ENCODE assay signal across 18 cellular contexts in the genomic region with DNA sequence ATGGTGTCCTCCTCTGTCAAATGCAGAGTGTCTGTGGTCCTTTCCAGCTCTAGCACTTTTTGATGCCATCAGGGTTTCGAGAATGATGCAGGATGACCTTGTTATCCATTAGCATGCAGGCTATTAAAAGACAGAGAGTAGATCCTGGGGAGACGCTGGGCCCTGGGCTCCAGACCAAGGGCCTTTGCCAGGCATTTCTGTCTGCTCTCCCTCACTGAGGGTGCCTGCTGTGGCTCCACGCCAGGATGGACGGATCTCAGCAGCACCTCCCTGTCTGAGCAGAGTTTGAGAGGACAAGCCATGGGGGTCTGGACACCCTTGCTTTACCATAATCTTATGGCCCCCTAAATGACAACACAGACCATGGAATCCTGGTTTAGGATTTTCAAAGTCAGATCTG.
"Had no signal": no experiment of that assay in that cellular context is flagged by ENCODE, and none has a peak within 500 bp of the region (broad histone marks: within the 10 kb centered on the region; RNA-seq: fewer than 3 reads in every experiment).

No MANE protein-coding gene starts in this region.

- H3K9ac ChIP-seq: neural progenitor cell had no signal

- H3K36me3 ChIP-seq: heart right ventricle, lower lobe of right lung, neural progenitor cell, pancreas, right lobe of liver, suprapubic skin, thyroid gland had no signal

- DNase-seq: cortex of kidney; dorsolateral prefrontal cortex; effector CD8-positive, alpha-beta T cell; hypothalamus; kidney glomerular epithelial cell; lower lobe of right lung; midbrain; occipital lobe; pancreas; right lobe of liver; stimulated activated CD4-positive, alpha-beta T cell treated with anti-CD3 and anti-CD28 coated beads, Interleukin-4, amount 100 ng/mL, for 24 hours; thyroid gland had no signal

- ATAC-seq: left lobe of liver; lower lobe of right lung; natural killer cell treated with Interleukin-12 subunit alpha and Interleukin-12 subunit beta and Interleukin-15 and Interleukin-18, amount 100 ng/mL, for 72 hours; pancreas; right lobe of liver; stimulated activated memory B cell treated with anti-CD40 and anti-IgM and Interleukin-4, amounts not matched to agents 10 μg/mL and 1 μg/mL and 100 μg/mL, for 72 hours had no signal

- H3K4me2 ChIP-seq: neural progenitor cell had no signal

- H3K9me3 ChIP-seq: heart right ventricle, lower lobe of right lung, pancreas, right lobe of liver, suprapubic skin, thyroid gland had no signal

- H3K4me3 ChIP-seq: dorsolateral prefrontal cortex, heart right ventricle, lower lobe of right lung, neural progenitor cell, pancreas, right lobe of liver, suprapubic skin, thyroid gland had no signal

- H3K27me3 ChIP-seq: heart right ventricle, neural progenitor cell, pancreas, right lobe of liver, suprapubic skin, thyroid gland had no signal

- H3K27ac ChIP-seq: dorsolateral prefrontal cortex, lower lobe of right lung, neural progenitor cell, pancreas, right lobe of liver, suprapubic skin, thyroid gland had no signal

- H2AFZ ChIP-seq: neural progenitor cell had no signal

- H3K4me1 ChIP-seq: lower lobe of right lung, neural progenitor cell, pancreas, right lobe of liver, suprapubic skin, thyroid gland had no signal
